In the genomic region with DNA sequence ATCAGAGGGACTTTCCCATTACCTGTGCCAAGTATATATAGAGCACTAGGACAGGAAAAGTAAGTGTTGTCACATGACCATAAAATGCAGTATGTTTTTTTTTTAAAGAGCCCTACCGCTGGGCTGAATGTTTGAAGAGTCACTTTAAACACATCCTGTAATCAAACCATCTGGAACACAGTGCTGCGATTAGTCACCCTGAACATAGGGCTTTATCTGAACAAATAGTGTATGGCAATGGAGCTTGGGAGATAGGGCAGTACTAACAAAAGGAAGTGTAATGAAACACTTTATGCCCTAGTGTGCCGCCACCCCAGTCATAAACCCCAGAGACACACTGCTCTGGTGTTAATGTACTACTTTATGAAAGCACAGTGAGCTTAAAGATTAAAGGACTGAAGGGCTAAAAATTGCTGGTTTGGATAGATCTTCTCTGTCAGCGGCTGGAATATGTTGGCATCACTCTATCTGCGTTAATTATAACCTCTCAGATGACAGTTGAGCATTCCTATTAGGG, we compare ENCODE assay signal across 1 cellular context.
TF ChIP-seq lines count a peak whose summit lies in the region.

No MANE protein-coding gene starts in this region.

TF ChIP-seq in HepG2, 621 proteins besides CTCF, POLR2A, EP300 and RAD21 (continued from another document and continues in another):
- TF ChIP-seq, protein P1, sequence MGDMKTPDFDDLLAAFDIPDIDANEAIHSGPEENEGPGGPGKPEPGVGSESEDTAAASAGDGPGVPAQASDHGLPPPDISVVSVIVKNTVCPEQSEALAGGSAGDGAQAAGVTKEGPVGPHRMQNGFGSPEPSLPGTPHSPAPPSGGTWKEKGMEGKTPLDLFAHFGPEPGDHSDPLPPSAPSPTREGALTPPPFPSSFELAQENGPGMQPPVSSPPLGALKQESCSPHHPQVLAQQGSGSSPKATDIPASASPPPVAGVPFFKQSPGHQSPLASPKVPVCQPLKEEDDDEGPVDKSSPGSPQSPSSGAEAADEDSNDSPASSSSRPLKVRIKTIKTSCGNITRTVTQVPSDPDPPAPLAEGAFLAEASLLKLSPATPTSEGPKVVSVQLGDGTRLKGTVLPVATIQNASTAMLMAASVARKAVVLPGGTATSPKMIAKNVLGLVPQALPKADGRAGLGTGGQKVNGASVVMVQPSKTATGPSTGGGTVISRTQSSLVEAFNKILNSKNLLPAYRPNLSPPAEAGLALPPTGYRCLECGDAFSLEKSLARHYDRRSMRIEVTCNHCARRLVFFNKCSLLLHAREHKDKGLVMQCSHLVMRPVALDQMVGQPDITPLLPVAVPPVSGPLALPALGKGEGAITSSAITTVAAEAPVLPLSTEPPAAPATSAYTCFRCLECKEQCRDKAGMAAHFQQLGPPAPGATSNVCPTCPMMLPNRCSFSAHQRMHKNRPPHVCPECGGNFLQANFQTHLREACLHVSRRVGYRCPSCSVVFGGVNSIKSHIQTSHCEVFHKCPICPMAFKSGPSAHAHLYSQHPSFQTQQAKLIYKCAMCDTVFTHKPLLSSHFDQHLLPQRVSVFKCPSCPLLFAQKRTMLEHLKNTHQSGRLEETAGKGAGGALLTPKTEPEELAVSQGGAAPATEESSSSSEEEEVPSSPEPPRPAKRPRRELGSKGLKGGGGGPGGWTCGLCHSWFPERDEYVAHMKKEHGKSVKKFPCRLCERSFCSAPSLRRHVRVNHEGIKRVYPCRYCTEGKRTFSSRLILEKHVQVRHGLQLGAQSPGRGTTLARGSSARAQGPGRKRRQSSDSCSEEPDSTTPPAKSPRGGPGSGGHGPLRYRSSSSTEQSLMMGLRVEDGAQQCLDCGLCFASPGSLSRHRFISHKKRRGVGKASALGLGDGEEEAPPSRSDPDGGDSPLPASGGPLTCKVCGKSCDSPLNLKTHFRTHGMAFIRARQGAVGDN (CRISPR knock-in tag; IDR thresholded peaks at IDR 0.05), result no peak
- no peak for TF ChIP-seq ZNF709 (CRISPR knock-in tag; IDR thresholded peaks at IDR 0.05)
- TF ChIP-seq PAF1 (CRISPR knock-in tag; IDR thresholded peaks at IDR 0.05), result no peak
- TF ChIP-seq SMAD3 (CRISPR knock-in tag; IDR thresholded peaks at IDR 0.05), result 0 out of 2 replicates have a peak, but pooled peaks have one; percentile 41
- TF ChIP-seq SATB2 (CRISPR knock-in tag; IDR thresholded peaks at IDR 0.05), result no peak
- TF ChIP-seq ZNF607 (CRISPR knock-in tag; IDR thresholded peaks at IDR 0.05; ENCODE audit: borderline replicate concordance), result no peak
- TF ChIP-seq, protein P2, sequence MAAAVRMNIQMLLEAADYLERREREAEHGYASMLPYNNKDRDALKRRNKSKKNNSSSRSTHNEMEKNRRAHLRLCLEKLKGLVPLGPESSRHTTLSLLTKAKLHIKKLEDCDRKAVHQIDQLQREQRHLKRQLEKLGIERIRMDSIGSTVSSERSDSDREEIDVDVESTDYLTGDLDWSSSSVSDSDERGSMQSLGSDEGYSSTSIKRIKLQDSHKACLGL (CRISPR knock-in tag; IDR thresholded peaks at IDR 0.05), result no peak
- TF ChIP-seq SMAD1 (CRISPR knock-in tag; IDR thresholded peaks at IDR 0.05; ENCODE audit: borderline replicate concordance, low read depth), result no peak
- TF ChIP-seq KAT8 (CRISPR knock-in tag; IDR thresholded peaks at IDR 0.05), result peak; percentile 44; the same call in 1 of the 2 replicates
- no peak for TF ChIP-seq MXD4 (CRISPR knock-in tag; IDR thresholded peaks at IDR 0.05)
- no peak for TF ChIP-seq CBX2 (IDR thresholded peaks at IDR 0.05; ENCODE audit: low read depth, low read length)
- TF ChIP-seq CBX2 (CRISPR knock-in tag; IDR thresholded peaks at IDR 0.05; ENCODE audit: low read depth), result no peak
- no peak for TF ChIP-seq ZNF33A (CRISPR knock-in tag; IDR thresholded peaks at IDR 0.05; ENCODE audit: borderline replicate concordance)
- TF ChIP-seq, protein P3, sequence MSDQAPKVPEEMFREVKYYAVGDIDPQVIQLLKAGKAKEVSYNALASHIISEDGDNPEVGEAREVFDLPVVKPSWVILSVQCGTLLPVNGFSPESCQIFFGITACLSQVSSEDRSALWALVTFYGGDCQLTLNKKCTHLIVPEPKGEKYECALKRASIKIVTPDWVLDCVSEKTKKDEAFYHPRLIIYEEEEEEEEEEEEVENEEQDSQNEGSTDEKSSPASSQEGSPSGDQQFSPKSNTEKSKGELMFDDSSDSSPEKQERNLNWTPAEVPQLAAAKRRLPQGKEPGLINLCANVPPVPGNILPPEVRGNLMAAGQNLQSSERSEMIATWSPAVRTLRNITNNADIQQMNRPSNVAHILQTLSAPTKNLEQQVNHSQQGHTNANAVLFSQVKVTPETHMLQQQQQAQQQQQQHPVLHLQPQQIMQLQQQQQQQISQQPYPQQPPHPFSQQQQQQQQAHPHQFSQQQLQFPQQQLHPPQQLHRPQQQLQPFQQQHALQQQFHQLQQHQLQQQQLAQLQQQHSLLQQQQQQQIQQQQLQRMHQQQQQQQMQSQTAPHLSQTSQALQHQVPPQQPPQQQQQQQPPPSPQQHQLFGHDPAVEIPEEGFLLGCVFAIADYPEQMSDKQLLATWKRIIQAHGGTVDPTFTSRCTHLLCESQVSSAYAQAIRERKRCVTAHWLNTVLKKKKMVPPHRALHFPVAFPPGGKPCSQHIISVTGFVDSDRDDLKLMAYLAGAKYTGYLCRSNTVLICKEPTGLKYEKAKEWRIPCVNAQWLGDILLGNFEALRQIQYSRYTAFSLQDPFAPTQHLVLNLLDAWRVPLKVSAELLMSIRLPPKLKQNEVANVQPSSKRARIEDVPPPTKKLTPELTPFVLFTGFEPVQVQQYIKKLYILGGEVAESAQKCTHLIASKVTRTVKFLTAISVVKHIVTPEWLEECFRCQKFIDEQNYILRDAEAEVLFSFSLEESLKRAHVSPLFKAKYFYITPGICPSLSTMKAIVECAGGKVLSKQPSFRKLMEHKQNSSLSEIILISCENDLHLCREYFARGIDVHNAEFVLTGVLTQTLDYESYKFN (CRISPR knock-in tag; conservative IDR thresholded peaks at IDR 0.05), result peak; percentile 58
- TF ChIP-seq, protein P4, sequence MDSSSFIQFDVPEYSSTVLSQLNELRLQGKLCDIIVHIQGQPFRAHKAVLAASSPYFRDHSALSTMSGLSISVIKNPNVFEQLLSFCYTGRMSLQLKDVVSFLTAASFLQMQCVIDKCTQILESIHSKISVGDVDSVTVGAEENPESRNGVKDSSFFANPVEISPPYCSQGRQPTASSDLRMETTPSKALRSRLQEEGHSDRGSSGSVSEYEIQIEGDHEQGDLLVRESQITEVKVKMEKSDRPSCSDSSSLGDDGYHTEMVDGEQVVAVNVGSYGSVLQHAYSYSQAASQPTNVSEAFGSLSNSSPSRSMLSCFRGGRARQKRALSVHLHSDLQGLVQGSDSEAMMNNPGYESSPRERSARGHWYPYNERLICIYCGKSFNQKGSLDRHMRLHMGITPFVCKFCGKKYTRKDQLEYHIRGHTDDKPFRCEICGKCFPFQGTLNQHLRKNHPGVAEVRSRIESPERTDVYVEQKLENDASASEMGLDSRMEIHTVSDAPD (CRISPR knock-in tag; IDR thresholded peaks at IDR 0.05), result no peak
- TF ChIP-seq, protein P5, sequence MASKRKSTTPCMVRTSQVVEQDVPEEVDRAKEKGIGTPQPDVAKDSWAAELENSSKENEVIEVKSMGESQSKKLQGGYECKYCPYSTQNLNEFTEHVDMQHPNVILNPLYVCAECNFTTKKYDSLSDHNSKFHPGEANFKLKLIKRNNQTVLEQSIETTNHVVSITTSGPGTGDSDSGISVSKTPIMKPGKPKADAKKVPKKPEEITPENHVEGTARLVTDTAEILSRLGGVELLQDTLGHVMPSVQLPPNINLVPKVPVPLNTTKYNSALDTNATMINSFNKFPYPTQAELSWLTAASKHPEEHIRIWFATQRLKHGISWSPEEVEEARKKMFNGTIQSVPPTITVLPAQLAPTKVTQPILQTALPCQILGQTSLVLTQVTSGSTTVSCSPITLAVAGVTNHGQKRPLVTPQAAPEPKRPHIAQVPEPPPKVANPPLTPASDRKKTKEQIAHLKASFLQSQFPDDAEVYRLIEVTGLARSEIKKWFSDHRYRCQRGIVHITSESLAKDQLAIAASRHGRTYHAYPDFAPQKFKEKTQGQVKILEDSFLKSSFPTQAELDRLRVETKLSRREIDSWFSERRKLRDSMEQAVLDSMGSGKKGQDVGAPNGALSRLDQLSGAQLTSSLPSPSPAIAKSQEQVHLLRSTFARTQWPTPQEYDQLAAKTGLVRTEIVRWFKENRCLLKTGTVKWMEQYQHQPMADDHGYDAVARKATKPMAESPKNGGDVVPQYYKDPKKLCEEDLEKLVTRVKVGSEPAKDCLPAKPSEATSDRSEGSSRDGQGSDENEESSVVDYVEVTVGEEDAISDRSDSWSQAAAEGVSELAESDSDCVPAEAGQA (IDR thresholded peaks at IDR 0.05; ENCODE audit: low read depth), result no peak
- TF ChIP-seq, protein P5 (CRISPR knock-in tag; IDR thresholded peaks at IDR 0.05; ENCODE audit: borderline replicate concordance), result no peak
- peak; percentile 81; the same call in 1 of the 2 replicates for TF ChIP-seq ZBTB20 (CRISPR knock-in tag; IDR thresholded peaks at IDR 0.05; ENCODE audit: borderline replicate concordance, low read depth)
- no peak for TF ChIP-seq NR1H2 (CRISPR knock-in tag; IDR thresholded peaks at IDR 0.05; ENCODE audit: borderline replicate concordance, low read depth)
- no peak for TF ChIP-seq SNAPC2 (CRISPR knock-in tag; IDR thresholded peaks at IDR 0.05)
- TF ChIP-seq MAF1 (CRISPR knock-in tag; IDR thresholded peaks at IDR 0.05; ENCODE audit: borderline replicate concordance), result no peak
- no peak for TF ChIP-seq RBM22 (optimal IDR thresholded peaks at IDR 0.05; ENCODE audit: low read length)
- no peak for TF ChIP-seq CCDC6 (CRISPR knock-in tag; IDR thresholded peaks at IDR 0.05)
- TF ChIP-seq ZNF703 (CRISPR knock-in tag; IDR thresholded peaks at IDR 0.05; ENCODE audit: borderline replicate concordance), result no peak
- no peak for TF ChIP-seq ZC3H4 (CRISPR knock-in tag; IDR thresholded peaks at IDR 0.05; ENCODE audit: borderline replicate concordance)
- no peak for TF ChIP-seq FOXP1 (IDR thresholded peaks at IDR 0.05)
- peak; percentile 79; the same call in 1 of the 2 replicates for TF ChIP-seq FOXP1 (CRISPR knock-in tag; IDR thresholded peaks at IDR 0.05)
- TF ChIP-seq ETV5 (CRISPR knock-in tag; IDR thresholded peaks at IDR 0.05; ENCODE audit: borderline replicate concordance), result peak; percentile 82
- TF ChIP-seq, protein P6, sequence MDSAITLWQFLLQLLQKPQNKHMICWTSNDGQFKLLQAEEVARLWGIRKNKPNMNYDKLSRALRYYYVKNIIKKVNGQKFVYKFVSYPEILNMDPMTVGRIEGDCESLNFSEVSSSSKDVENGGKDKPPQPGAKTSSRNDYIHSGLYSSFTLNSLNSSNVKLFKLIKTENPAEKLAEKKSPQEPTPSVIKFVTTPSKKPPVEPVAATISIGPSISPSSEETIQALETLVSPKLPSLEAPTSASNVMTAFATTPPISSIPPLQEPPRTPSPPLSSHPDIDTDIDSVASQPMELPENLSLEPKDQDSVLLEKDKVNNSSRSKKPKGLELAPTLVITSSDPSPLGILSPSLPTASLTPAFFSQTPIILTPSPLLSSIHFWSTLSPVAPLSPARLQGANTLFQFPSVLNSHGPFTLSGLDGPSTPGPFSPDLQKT (CRISPR knock-in tag; IDR thresholded peaks at IDR 0.05; ENCODE audit: borderline replicate concordance), result no peak
- no peak for TF ChIP-seq ATRX (CRISPR knock-in tag; IDR thresholded peaks at IDR 0.05; ENCODE audit: borderline replicate concordance)
- TF ChIP-seq, protein P7, sequence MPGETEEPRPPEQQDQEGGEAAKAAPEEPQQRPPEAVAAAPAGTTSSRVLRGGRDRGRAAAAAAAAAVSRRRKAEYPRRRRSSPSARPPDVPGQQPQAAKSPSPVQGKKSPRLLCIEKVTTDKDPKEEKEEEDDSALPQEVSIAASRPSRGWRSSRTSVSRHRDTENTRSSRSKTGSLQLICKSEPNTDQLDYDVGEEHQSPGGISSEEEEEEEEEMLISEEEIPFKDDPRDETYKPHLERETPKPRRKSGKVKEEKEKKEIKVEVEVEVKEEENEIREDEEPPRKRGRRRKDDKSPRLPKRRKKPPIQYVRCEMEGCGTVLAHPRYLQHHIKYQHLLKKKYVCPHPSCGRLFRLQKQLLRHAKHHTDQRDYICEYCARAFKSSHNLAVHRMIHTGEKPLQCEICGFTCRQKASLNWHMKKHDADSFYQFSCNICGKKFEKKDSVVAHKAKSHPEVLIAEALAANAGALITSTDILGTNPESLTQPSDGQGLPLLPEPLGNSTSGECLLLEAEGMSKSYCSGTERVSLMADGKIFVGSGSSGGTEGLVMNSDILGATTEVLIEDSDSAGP (CRISPR knock-in tag; IDR thresholded peaks at IDR 0.05; ENCODE audit: borderline replicate concordance), result peak; percentile 85; the same call in 1 of the 2 replicates
- TF ChIP-seq WIZ (CRISPR knock-in tag; IDR thresholded peaks at IDR 0.05), result no peak
- no peak for TF ChIP-seq ZNF749 (CRISPR knock-in tag; IDR thresholded peaks at IDR 0.05; ENCODE audit: borderline replicate concordance)
- TF ChIP-seq MAFK (conservative IDR thresholded peaks at IDR 0.05 in 1 of 2, IDR thresholded peaks at IDR 0.05 in 1 of 2; ENCODE audit: low read length in 2 of 2), result no peak
- TF ChIP-seq SMYD3 (CRISPR knock-in tag; IDR thresholded peaks at IDR 0.05), result no peak
- TF ChIP-seq, protein P8, sequence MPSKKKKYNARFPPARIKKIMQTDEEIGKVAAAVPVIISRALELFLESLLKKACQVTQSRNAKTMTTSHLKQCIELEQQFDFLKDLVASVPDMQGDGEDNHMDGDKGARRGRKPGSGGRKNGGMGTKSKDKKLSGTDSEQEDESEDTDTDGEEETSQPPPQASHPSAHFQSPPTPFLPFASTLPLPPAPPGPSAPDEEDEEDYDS (CRISPR knock-in tag; IDR thresholded peaks at IDR 0.05), result peak; percentile 11; the same call in 1 of the 2 replicates
- no peak for TF ChIP-seq ZNF558 (CRISPR knock-in tag; IDR thresholded peaks at IDR 0.05; ENCODE audit: borderline replicate concordance)
- no peak for TF ChIP-seq ATF1 (CRISPR knock-in tag; IDR thresholded peaks at IDR 0.05)
- TF ChIP-seq ZNF556 (CRISPR knock-in tag; IDR thresholded peaks at IDR 0.05; ENCODE audit: borderline replicate concordance), result no peak
- no peak for TF ChIP-seq SIN3A (IDR thresholded peaks at IDR 0.05; ENCODE audit: borderline replicate concordance, low read depth, low read length)
- TF ChIP-seq ZNF160 (CRISPR knock-in tag; IDR thresholded peaks at IDR 0.05), result no peak
- TF ChIP-seq POLR2AphosphoS5 (IDR thresholded peaks at IDR 0.05; ENCODE audit: low read depth, low read length), result no peak
